ENCODE assay signal across 17 cellular contexts in the genomic region with DNA sequence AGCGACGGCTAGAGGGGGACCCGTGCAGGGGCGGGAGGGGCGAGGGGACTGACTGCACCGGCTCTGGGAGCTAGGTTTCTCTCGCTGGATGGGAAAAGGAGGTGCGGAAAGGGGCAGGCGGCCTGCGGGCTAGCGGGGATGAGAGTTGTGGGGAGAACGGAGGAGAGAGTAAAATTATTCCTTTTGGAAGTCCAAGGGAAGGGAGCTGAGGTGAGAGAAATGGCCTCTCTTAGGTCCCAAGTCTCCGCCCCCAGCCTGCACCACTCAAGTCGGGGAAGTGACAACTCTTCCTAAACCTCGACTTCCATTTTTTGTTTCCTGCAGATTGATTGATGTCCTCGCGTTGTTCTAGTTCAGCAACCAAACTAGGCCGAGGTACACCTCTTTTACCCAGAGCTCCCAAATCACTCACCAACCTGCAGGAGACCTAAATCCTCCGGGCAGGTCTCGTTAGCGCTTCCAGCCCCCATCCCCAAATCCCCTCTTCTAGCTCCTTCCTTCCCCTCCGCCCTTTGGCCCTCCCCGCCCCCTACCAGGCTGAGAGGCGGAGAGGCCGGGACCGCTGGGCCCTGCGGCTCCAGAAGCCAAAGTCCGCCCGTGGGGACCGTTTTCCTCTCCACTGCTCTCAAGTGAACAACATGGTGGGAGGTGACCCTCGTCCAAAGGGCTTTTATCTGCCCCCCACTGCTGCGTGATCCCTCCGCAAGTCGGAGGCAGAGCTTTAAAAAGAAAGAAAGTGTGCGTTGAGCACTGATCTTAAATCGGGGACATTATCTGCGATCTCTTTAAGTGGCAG. TPM values are rescaled to one million over a fixed set of nuclear protein-coding genes. Genes with fewer than 3 reads are reported as not detected.
A peak's percentile ranks its signal among the peaks of the same experiment; 100 is the strongest.
DNase-seq lines count a peak whose midpoint lies in the region; ATAC-seq and TF ChIP-seq lines count a peak whose summit lies in the region.
"Had no signal": no experiment of that assay in that cellular context is flagged by ENCODE, and none has a peak within 500 bp of the region (broad histone marks: within the 10 kb centered on the region; RNA-seq: fewer than 3 reads in every experiment).

No MANE protein-coding gene starts in this region.

- WGBS in mesodermal cell (ENCODE audit: insufficient coverage in 2 of 2), 2 experiments: 0 to 1% methylated on average over 30 to 32 of the region's 37 CpGs
- WGBS in sigmoid colon, 2 donors: 7 to 8% methylated on average over 37 of the region's 37 CpGs

- H3K36me3 ChIP-seq in ES-I3 (ENCODE audit: insufficient read depth, low read length): no peaks in the 10 kb centered on the region
- H3K36me3 ChIP-seq in HUES48 (ENCODE audit: control insufficient read depth, insufficient read depth, low read length): no peaks in the 10 kb centered on the region
- peaks cover 50% of the 10 kb centered on the region for H3K36me3 ChIP-seq in mesodermal cell (ENCODE audit: control insufficient read depth, insufficient read depth, low read length)
- H3K36me3 ChIP-seq in sigmoid colon: no peaks in the 10 kb centered on the region
- H3K36me3 ChIP-seq: BE2C had no signal

- DNase-seq in fibroblast of villous mesenchyme (ENCODE audit: low read depth): peak; percentile 57
- no peak for DNase-seq in sigmoid colon
- no peak for DNase-seq in NOMO-1 treated with DMSO at 0.1 percent for 48 hours (lab: John Stamatoyannopoulos, UW; ENCODE audit: unreplicated experiment)
- no peak for DNase-seq in NCI-H345 (lab: John Stamatoyannopoulos, UW)
- DNase-seq: activated CD4-positive, alpha-beta memory T cell treated with anti-CD3 and anti-CD28 coated beads, Interleukin-2, amount 10 ng/mL, durations not matched to agents 7 days and 5 days; BE2C; KG1; NK-92 treated with Interleukin-12 subunit alpha and Interleukin-12 subunit beta, amount 100 ng/mL, for 24 hours; SHP77; stimulated activated CD4-positive, alpha-beta T cell treated with anti-CD3 and anti-CD28 coated beads, Interleukin-15, amount 100 ng/mL, for 24 hours had no signal

- TF ChIP-seq POLR2A in sigmoid colon (IDR thresholded peaks at IDR 0.05): no peak

- H3K27me3 ChIP-seq in HUES48 (ENCODE audit: control insufficient read depth, insufficient read depth, low read length) (peaks cover 97% of the 10 kb centered on the region), sigmoid colon (peaks cover 87 to 100% (median 99%) of the 10 kb centered on the region in 3 donors)

- no peak for TF ChIP-seq EP300 in sigmoid colon (IDR thresholded peaks at IDR 0.05)

- H3K9ac ChIP-seq in ES-I3 (ENCODE audit: low read depth, low read length) (peak overlapping the region; percentile 63), HUES48 (ENCODE audit: low read depth, low read length) (peak overlapping the region; percentile 62)

- intact Hi-C loops in sigmoid colon (cut with DNase I): no loop called here

- H3K4me3 ChIP-seq in HUES48 (ENCODE audit: low read depth, low read length) (peak overlapping the region; percentile 66), fibroblast of villous mesenchyme (ENCODE audit: low read depth, low read length) (peak overlapping the region; percentile 40), mesodermal cell (ENCODE audit: extremely low read depth, insufficient read depth, low read length, poor library complexity, severe bottlenecking) (peak overlapping the region; percentile 66), sigmoid colon (no peak overlapping the region)

- ATAC-seq in GM21526 (IDR thresholded peaks at IDR 0.05; ENCODE audit: low FRiP score, unreplicated experiment): no peak
- ATAC-seq: activated T-helper 17 cell treated with anti-CD3 and anti-CD28 coated beads, Interleukin-2, amount 50 U/mL, for 72 hours; HCT116 had no signal

- H3K9me3 ChIP-seq in ES-I3 (ENCODE audit: control insufficient read depth, insufficient read depth, low read length) (no peaks in the 10 kb centered on the region), HUES48 (ENCODE audit: control insufficient read depth, insufficient read depth, low read length) (no peaks in the 10 kb centered on the region), mesodermal cell (ENCODE audit: control insufficient read depth, low read length) (peaks cover 7% of the 10 kb centered on the region), sigmoid colon (no peaks in the 10 kb centered on the region)
- H3K9me3 ChIP-seq: BE2C had no signal

- TF ChIP-seq CTCF in fibroblast of villous mesenchyme (IDR thresholded peaks at IDR 0.05; ENCODE audit: insufficient read depth, low read depth, low read length) (no peak), sigmoid colon (IDR thresholded peaks at IDR 0.05) (no peak)

- peaks cover 5% of the 10 kb centered on the region; the same call in 1 of the 2 replicates for H3K4me1 ChIP-seq in ES-I3 (ENCODE audit: insufficient read depth, low read length)
- H3K4me1 ChIP-seq in HUES48 (ENCODE audit: control insufficient read depth, insufficient read depth, low read length): peaks cover 55% of the 10 kb centered on the region
- peaks cover 34% of the 10 kb centered on the region for H3K4me1 ChIP-seq in mesodermal cell (ENCODE audit: control insufficient read depth, insufficient read depth, low read length, poor library complexity, severe bottlenecking)
- peaks cover 0 to 31% (median 25%) of the 10 kb centered on the region in 4 donors for H3K4me1 ChIP-seq in sigmoid colon
- H3K4me1 ChIP-seq: BE2C had no signal

- H3K27ac ChIP-seq in HUES48 (ENCODE audit: low read depth, low read length): peak overlapping the region; percentile 93
- peak overlapping the region; percentile 88 for H3K27ac ChIP-seq in mesodermal cell (ENCODE audit: low read depth, low read length, severe bottlenecking)
- H3K27ac ChIP-seq in sigmoid colon: no peak overlapping the region

RNA-seq across cellular contexts. Expression of gene PITX2, which starts 7.3 kb away (rescaled TPM):
- 7.8 and 25.4 TPM in 2 replicates for total RNA-seq in fibroblast of villous mesenchyme
- 64.5 TPM for polyA plus RNA-seq in mesodermal cell (2013, experiment 1 of 2)
- polyA plus RNA-seq in mesodermal cell (2013, experiment 2 of 2): 81.4 TPM
- under 1 TPM in 1 of 4 donors, not detected in 3; 0.95 TPM for total RNA-seq in sigmoid colon
- polyA plus RNA-seq in sigmoid colon: 1 to 10 TPM in 2 of 3 donors, under 1 TPM in 1; 0.45 to 2.1 (median 1.2) TPM
- total RNA-seq: dermis microvascular lymphatic vessel endothelial cell had no signal

Comparison
In these comparisons a context has a peak if more than half of its experiments do, and no peak if none do; other contexts are left out.
1. H3K27ac ChIP-seq: peak in HUES48 (single experiment) and mesodermal cell (single experiment); none in sigmoid colon (0 of 4).
2. H3K4me3 ChIP-seq: peak in HUES48 (single experiment), fibroblast of villous mesenchyme (single experiment) and mesodermal cell (single experiment); none in sigmoid colon (0 of 4).